1 cellular context compared by ENCODE assay signal in genomic region chr7:91880413-91881241, GRCh38.
TF ChIP-seq lines count a peak whose summit lies in the region.

MTERF1 (minus strand) TSS chr7:91880702; CDS start chr7:91880083, 619 bp downstream.

TF ChIP-seq in GM12878, 131 proteins besides CTCF, POLR2A, EP300 and RAD21 (continued from another document and continues in another):
- TF ChIP-seq, protein P1, sequence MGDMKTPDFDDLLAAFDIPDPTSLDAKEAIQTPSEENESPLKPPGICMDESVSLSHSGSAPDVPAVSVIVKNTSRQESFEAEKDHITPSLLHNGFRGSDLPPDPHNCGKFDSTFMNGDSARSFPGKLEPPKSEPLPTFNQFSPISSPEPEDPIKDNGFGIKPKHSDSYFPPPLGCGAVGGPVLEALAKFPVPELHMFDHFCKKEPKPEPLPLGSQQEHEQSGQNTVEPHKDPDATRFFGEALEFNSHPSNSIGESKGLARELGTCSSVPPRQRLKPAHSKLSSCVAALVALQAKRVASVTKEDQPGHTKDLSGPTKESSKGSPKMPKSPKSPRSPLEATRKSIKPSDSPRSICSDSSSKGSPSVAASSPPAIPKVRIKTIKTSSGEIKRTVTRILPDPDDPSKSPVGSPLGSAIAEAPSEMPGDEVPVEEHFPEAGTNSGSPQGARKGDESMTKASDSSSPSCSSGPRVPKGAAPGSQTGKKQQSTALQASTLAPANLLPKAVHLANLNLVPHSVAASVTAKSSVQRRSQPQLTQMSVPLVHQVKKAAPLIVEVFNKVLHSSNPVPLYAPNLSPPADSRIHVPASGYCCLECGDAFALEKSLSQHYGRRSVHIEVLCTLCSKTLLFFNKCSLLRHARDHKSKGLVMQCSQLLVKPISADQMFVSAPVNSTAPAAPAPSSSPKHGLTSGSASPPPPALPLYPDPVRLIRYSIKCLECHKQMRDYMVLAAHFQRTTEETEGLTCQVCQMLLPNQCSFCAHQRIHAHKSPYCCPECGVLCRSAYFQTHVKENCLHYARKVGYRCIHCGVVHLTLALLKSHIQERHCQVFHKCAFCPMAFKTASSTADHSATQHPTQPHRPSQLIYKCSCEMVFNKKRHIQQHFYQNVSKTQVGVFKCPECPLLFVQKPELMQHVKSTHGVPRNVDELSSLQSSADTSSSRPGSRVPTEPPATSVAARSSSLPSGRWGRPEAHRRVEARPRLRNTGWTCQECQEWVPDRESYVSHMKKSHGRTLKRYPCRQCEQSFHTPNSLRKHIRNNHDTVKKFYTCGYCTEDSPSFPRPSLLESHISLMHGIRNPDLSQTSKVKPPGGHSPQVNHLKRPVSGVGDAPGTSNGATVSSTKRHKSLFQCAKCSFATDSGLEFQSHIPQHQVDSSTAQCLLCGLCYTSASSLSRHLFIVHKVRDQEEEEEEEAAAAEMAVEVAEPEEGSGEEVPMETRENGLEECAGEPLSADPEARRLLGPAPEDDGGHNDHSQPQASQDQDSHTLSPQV (IDR thresholded peaks at IDR 0.05), result peak; percentile 86; the same call in 1 of the 2 replicates
- TF ChIP-seq, protein P2, sequence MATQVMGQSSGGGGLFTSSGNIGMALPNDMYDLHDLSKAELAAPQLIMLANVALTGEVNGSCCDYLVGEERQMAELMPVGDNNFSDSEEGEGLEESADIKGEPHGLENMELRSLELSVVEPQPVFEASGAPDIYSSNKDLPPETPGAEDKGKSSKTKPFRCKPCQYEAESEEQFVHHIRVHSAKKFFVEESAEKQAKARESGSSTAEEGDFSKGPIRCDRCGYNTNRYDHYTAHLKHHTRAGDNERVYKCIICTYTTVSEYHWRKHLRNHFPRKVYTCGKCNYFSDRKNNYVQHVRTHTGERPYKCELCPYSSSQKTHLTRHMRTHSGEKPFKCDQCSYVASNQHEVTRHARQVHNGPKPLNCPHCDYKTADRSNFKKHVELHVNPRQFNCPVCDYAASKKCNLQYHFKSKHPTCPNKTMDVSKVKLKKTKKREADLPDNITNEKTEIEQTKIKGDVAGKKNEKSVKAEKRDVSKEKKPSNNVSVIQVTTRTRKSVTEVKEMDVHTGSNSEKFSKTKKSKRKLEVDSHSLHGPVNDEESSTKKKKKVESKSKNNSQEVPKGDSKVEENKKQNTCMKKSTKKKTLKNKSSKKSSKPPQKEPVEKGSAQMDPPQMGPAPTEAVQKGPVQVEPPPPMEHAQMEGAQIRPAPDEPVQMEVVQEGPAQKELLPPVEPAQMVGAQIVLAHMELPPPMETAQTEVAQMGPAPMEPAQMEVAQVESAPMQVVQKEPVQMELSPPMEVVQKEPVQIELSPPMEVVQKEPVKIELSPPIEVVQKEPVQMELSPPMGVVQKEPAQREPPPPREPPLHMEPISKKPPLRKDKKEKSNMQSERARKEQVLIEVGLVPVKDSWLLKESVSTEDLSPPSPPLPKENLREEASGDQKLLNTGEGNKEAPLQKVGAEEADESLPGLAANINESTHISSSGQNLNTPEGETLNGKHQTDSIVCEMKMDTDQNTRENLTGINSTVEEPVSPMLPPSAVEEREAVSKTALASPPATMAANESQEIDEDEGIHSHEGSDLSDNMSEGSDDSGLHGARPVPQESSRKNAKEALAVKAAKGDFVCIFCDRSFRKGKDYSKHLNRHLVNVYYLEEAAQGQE (IDR thresholded peaks at IDR 0.05; ENCODE audit: low read depth, low read length), result no peak
- peak; percentile 96 for TF ChIP-seq SMAD5 (IDR thresholded peaks at IDR 0.05; ENCODE audit: low read depth)
- TF ChIP-seq, protein P3, sequence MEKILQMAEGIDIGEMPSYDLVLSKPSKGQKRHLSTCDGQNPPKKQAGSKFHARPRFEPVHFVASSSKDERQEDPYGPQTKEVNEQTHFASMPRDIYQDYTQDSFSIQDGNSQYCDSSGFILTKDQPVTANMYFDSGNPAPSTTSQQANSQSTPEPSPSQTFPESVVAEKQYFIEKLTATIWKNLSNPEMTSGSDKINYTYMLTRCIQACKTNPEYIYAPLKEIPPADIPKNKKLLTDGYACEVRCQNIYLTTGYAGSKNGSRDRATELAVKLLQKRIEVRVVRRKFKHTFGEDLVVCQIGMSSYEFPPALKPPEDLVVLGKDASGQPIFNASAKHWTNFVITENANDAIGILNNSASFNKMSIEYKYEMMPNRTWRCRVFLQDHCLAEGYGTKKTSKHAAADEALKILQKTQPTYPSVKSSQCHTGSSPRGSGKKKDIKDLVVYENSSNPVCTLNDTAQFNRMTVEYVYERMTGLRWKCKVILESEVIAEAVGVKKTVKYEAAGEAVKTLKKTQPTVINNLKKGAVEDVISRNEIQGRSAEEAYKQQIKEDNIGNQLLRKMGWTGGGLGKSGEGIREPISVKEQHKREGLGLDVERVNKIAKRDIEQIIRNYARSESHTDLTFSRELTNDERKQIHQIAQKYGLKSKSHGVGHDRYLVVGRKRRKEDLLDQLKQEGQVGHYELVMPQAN (conservative IDR thresholded peaks at IDR 0.05), result 0 out of 2 replicates have a peak, but pooled peaks have one; percentile 34
- TF ChIP-seq, protein P4, sequence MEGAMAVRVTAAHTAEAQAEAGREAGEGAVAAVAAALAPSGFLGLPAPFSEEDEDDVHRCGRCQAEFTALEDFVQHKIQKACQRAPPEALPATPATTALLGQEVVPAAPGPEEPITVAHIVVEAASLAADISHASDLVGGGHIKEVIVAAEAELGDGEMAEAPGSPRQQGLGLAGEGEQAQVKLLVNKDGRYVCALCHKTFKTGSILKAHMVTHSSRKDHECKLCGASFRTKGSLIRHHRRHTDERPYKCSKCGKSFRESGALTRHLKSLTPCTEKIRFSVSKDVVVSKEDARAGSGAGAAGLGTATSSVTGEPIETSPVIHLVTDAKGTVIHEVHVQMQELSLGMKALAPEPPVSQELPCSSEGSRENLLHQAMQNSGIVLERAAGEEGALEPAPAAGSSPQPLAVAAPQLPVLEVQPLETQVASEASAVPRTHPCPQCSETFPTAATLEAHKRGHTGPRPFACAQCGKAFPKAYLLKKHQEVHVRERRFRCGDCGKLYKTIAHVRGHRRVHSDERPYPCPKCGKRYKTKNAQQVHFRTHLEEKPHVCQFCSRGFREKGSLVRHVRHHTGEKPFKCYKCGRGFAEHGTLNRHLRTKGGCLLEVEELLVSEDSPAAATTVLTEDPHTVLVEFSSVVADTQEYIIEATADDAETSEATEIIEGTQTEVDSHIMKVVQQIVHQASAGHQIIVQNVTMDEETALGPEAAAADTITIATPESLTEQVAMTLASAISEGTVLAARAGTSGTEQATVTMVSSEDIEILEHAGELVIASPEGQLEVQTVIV (IDR thresholded peaks at IDR 0.05; ENCODE audit: borderline replicate concordance, partially characterized antibody), result peak; percentile 50
- no peak for TF ChIP-seq ZNF622 (IDR thresholded peaks at IDR 0.05)
- no peak for TF ChIP-seq NRF1 (conservative IDR thresholded peaks at IDR 0.05; ENCODE audit: low read depth, low read length)
- TF ChIP-seq ZZZ3 (IDR thresholded peaks at IDR 0.05; ENCODE audit: control insufficient read depth, insufficient read length, low read depth), result no peak
- TF ChIP-seq TCF7 (IDR thresholded peaks at IDR 0.05; ENCODE audit: borderline replicate concordance), result no peak
- TF ChIP-seq TAF1 (IDR thresholded peaks at IDR 0.05; ENCODE audit: borderline replicate concordance, low read depth, low read length), result peak; percentile 94
- no peak for TF ChIP-seq NFYA (IDR thresholded peaks at IDR 0.05; ENCODE audit: borderline replicate concordance, low read depth, low read length)
- TF ChIP-seq JUNB (IDR thresholded peaks at IDR 0.05), result no peak
- peak; percentile 61; the same call in 1 of the 2 replicates for TF ChIP-seq RELB (IDR thresholded peaks at IDR 0.05; ENCODE audit: low read depth)
- TF ChIP-seq CHD2 (IDR thresholded peaks at IDR 0.05; ENCODE audit: borderline replicate concordance, low read depth, low read length), result 0 out of 2 replicates have a peak, but pooled peaks have one; percentile 12
- TF ChIP-seq, protein P5, sequence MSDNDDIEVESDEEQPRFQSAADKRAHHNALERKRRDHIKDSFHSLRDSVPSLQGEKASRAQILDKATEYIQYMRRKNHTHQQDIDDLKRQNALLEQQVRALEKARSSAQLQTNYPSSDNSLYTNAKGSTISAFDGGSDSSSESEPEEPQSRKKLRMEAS (IDR thresholded peaks at IDR 0.05; ENCODE audit: low read depth, low read length), result peak; percentile 14; the same call in 1 of the 2 replicates
- TF ChIP-seq RUNX3 (IDR thresholded peaks at IDR 0.05; ENCODE audit: low read length), result peak; percentile 67
- TF ChIP-seq, protein P6, sequence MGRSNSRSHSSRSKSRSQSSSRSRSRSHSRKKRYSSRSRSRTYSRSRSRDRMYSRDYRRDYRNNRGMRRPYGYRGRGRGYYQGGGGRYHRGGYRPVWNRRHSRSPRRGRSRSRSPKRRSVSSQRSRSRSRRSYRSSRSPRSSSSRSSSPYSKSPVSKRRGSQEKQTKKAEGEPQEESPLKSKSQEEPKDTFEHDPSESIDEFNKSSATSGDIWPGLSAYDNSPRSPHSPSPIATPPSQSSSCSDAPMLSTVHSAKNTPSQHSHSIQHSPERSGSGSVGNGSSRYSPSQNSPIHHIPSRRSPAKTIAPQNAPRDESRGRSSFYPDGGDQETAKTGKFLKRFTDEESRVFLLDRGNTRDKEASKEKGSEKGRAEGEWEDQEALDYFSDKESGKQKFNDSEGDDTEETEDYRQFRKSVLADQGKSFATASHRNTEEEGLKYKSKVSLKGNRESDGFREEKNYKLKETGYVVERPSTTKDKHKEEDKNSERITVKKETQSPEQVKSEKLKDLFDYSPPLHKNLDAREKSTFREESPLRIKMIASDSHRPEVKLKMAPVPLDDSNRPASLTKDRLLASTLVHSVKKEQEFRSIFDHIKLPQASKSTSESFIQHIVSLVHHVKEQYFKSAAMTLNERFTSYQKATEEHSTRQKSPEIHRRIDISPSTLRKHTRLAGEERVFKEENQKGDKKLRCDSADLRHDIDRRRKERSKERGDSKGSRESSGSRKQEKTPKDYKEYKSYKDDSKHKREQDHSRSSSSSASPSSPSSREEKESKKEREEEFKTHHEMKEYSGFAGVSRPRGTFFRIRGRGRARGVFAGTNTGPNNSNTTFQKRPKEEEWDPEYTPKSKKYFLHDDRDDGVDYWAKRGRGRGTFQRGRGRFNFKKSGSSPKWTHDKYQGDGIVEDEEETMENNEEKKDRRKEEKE (IDR thresholded peaks at IDR 0.05), result no peak
- peak; percentile 92 for TF ChIP-seq E2F8 (IDR thresholded peaks at IDR 0.05; ENCODE audit: low read depth, partially characterized antibody)
- TF ChIP-seq HDGF (IDR thresholded peaks at IDR 0.05), result peak; percentile 54; the same call in 1 of the 2 replicates
- peak; percentile 98 for TF ChIP-seq GABPA (IDR thresholded peaks at IDR 0.05; ENCODE audit: low read depth)
- no peak for TF ChIP-seq ZNF687 (IDR thresholded peaks at IDR 0.05)
- TF ChIP-seq IRF5 (IDR thresholded peaks at IDR 0.05; ENCODE audit: borderline replicate concordance), result no peak
- peak; percentile 46 for TF ChIP-seq SP1 (IDR thresholded peaks at IDR 0.05; ENCODE audit: low read depth, low read length)
